ENCODE assay signal across 26 cellular contexts in the genomic region with DNA sequence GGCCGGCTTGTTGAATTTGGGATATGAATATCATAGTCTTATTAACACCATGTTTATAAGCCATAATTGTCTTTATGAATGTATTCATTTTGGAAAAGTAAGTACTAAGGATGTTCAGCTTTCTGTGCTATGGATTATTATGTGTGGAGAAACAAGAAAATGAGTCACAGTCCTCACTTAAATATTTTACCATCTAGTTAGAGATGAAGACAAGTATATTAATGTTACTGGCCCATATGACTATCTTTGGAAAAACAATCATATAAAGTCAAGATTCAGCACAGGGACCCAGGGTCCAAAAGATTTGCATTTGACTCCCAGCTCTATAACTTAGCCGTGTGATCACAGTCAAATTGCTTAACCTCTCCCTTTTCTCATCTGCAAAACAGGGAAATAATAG.
"Had no signal": no experiment of that assay in that cellular context is flagged by ENCODE, and none has a peak within 500 bp of the region (broad histone marks: within the 10 kb centered on the region; RNA-seq: fewer than 3 reads in every experiment).

No MANE protein-coding gene starts in this region.

- H3K27me3 ChIP-seq: esophagus muscularis mucosa, heart right ventricle, left lung, neural progenitor cell, right atrium auricular region, testis, tibial artery had no signal

- H3K9ac ChIP-seq: neural progenitor cell, parathyroid adenoma had no signal

- H2AFZ ChIP-seq: neural progenitor cell, parathyroid adenoma had no signal

- H3K36me3 ChIP-seq: esophagus muscularis mucosa, heart right ventricle, left lung, neural progenitor cell, right atrium auricular region, stomach, tibial artery had no signal

- H3K4me2 ChIP-seq: neural progenitor cell had no signal

- H3K27ac ChIP-seq: coronary artery, esophagus muscularis mucosa, heart right ventricle, left lung, neural progenitor cell, parathyroid adenoma, right atrium auricular region, stomach, testis, tibial artery had no signal

- DNase-seq: dermis blood vessel endothelial cell; effector memory CD4-positive, alpha-beta T cell; foreskin melanocyte; glutamatergic neuron; heart right ventricle; hippocampal formation; left cardiac atrium; left lung; mesenchymal stem cell; mucosa of descending colon; naive B cell; stimulated activated CD4-positive, alpha-beta T cell treated with anti-CD3 and anti-CD28 coated beads, Interleukin-2, amount 100 ng/mL, for 24 hours; stimulated activated CD4-positive, alpha-beta T cell treated with anti-CD3 and anti-CD28 coated beads, Interleukin-4, amount 100 ng/mL, for 24 hours; stimulated activated naive CD4-positive, alpha-beta T cell treated with Interleukin-2 at 50 U/mL for 16 hours; stomach; testis; tibial artery had no signal

- H3K4me1 ChIP-seq: left lung, neural progenitor cell, parathyroid adenoma, testis, tibial artery had no signal

- FAIRE-seq: endothelial cell of umbilical vein, islet of Langerhans had no signal

- H3K79me2 ChIP-seq: parathyroid adenoma had no signal

- H3K9me3 ChIP-seq: esophagus muscularis mucosa, heart right ventricle, left lung, mucosa of descending colon, right atrium auricular region, stomach, testis, tibial artery had no signal

- H3K4me3 ChIP-seq: coronary artery, esophagus muscularis mucosa, heart right ventricle, left lung, mucosa of descending colon, neural progenitor cell, right atrium auricular region, stomach, testis, tibial artery had no signal

- ATAC-seq: heart right ventricle; left lung; mucosa of descending colon; sciatic nerve; stimulated activated effector memory CD8-positive, alpha-beta T cell treated with anti-CD3 and anti-CD28 coated beads, Interleukin-12 subunit alpha, Interleukin-12 subunit beta, amount 100 ng/mL, for 72 hours had no signal
